In genomic region chr6:73180076-73180717, GRCh38 we compare ENCODE assay signal across 13 cellular contexts. TPM values are rescaled to one million over a fixed set of nuclear protein-coding genes. Genes with fewer than 3 reads are reported as not detected.
A peak's percentile ranks its signal among the peaks of the same experiment; 100 is the strongest.
DNase-seq lines count a peak whose midpoint lies in the region; ATAC-seq and TF ChIP-seq lines count a peak whose summit lies in the region.
"Had no signal": no experiment of that assay in that cellular context is flagged by ENCODE, and none has a peak within 500 bp of the region (broad histone marks: within the 10 kb centered on the region; RNA-seq: fewer than 3 reads in every experiment).

No MANE protein-coding gene starts in this region.

- intact Hi-C loops in heart right ventricle (cut with DNase I): loop anchor here in 8 of 10 donors (2.0 to 10.0 kb wide), 4 partner anchors 135 to 768 kb away; no protein-coding TSS in a partner anchor

- TF ChIP-seq CTCF in heart right ventricle (IDR thresholded peaks at IDR 0.05): no peak
- TF ChIP-seq CTCF in type B pancreatic cell (conservative IDR thresholded peaks at IDR 0.05): no peak

- no peaks in the 10 kb centered on the region for H3K9me3 ChIP-seq in heart right ventricle

- H3K9me3 Mint-ChIP-seq in type B pancreatic cell: no peaks in the 10 kb centered on the region

- peaks cover 0 to 22% (median 0%) of the 10 kb centered on the region in 7 donors for H3K27me3 ChIP-seq in heart right ventricle

- peak; percentile 3 for ATAC-seq in GM19397 (IDR thresholded peaks at IDR 0.05; ENCODE audit: unreplicated experiment)
- no peak for ATAC-seq in heart right ventricle

- H3K4me3 Mint-ChIP-seq in type B pancreatic cell: no peak overlapping the region

- H3K27ac Mint-ChIP-seq in type B pancreatic cell: no peak overlapping the region

- 72 to 82% methylated on average over 6 of the region's 6 CpGs for WGBS in heart right ventricle, 2 donors

- no peaks in the 10 kb centered on the region for H3K36me3 Mint-ChIP-seq in type B pancreatic cell

- peaks cover 5% of the 10 kb centered on the region for H3K4me1 Mint-ChIP-seq in type B pancreatic cell (ENCODE audit: unreplicated experiment)

- H3K4me3 ChIP-seq in skeletal muscle cell (ENCODE audit: low read depth, low read length) (peak overlapping the region; percentile 36), heart right ventricle (no peak overlapping the region)

- peaks cover 17% of the 10 kb centered on the region for H3K27me3 Mint-ChIP-seq in type B pancreatic cell

- no peaks in the 10 kb centered on the region for H3K36me3 ChIP-seq in heart right ventricle

- H3K4me1 ChIP-seq in heart right ventricle: peaks cover 0 to 4% (median 0%) of the 10 kb centered on the region in 9 donors

- DNase-seq in NCI-H446 treated with DMSO at 0.1 percent for 48 hours (lab: John Stamatoyannopoulos, UW): peak; percentile 53
- peak; percentile 1 for DNase-seq in cerebellum (ENCODE audit: low spot score)
- no peak for DNase-seq in skeletal muscle cell (ENCODE audit: low read depth)
- no peak for DNase-seq in heart right ventricle
- no peak for DNase-seq in type B pancreatic cell (ENCODE audit: extremely low spot score, unreplicated experiment)
- no peak for DNase-seq in NCI-H2029 (lab: John Stamatoyannopoulos, UW)
- DNase-seq in HPDE6-E6E7 (ENCODE audit: extremely low spot score): no peak
- DNase-seq: activated T-cell treated with anti-CD3 and anti-CD28 coated beads, Interleukin-2, amount 50 U/mL, for 1 hour had no signal

- no peak overlapping the region for H3K27ac ChIP-seq in heart right ventricle
- H3K27ac ChIP-seq: VCaP had no signal

RNA-seq across cellular contexts. Expression of gene KHDC1L, which starts 45.1 kb away (rescaled TPM):
- total RNA-seq in cerebellum: not detected
- not detected for total RNA-seq in heart right ventricle
- not detected for polyA plus RNA-seq in heart right ventricle
- total RNA-seq in type B pancreatic cell (ENCODE audit: low replicate concordance): 0.75 TPM in 1 of 2 replicates, not detected in the other
- total RNA-seq: endothelial cell of umbilical vein, mononuclear cell, NCI-H460 had no signal

Comparison
In these comparisons a context has a peak if more than half of its experiments do, and no peak if none do; other contexts are left out.
1. DNase-seq: peak in NCI-H446 treated with DMSO at 0.1 percent for 48 hours (single experiment) and cerebellum (single experiment); none in skeletal muscle cell (single experiment), heart right ventricle (0 of 2), type B pancreatic cell (single experiment), NCI-H2029 (single experiment) and HPDE6-E6E7 (single experiment).